In genomic region chr15:65088643-65089021, GRCh38 we compare ENCODE assay signal across 1 cellular context.
TF ChIP-seq lines count a peak whose summit lies in the region.

No MANE protein-coding gene starts in this region.

TF ChIP-seq in IMR-90, 13 proteins besides CTCF, POLR2A, EP300 and RAD21:
- TF ChIP-seq, protein P1, sequence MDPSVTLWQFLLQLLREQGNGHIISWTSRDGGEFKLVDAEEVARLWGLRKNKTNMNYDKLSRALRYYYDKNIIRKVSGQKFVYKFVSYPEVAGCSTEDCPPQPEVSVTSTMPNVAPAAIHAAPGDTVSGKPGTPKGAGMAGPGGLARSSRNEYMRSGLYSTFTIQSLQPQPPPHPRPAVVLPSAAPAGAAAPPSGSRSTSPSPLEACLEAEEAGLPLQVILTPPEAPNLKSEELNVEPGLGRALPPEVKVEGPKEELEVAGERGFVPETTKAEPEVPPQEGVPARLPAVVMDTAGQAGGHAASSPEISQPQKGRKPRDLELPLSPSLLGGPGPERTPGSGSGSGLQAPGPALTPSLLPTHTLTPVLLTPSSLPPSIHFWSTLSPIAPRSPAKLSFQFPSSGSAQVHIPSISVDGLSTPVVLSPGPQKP (IDR thresholded peaks at IDR 0.05; ENCODE audit: borderline replicate concordance, low read depth, low read length), result no peak
- TF ChIP-seq MAFK (IDR thresholded peaks at IDR 0.05; ENCODE audit: low read depth, low read length) (no peak), NFE2L2 (IDR thresholded peaks at IDR 0.05; ENCODE audit: low read depth, low read length) (no peak), MXI1 (IDR thresholded peaks at IDR 0.05; ENCODE audit: borderline replicate concordance, low read depth, low read length) (no peak), MAZ (IDR thresholded peaks at IDR 0.05; ENCODE audit: borderline replicate concordance, low read depth, low read length) (no peak), RFX5 (IDR thresholded peaks at IDR 0.05; ENCODE audit: low read depth, low read length) (no peak), CEBPB (IDR thresholded peaks at IDR 0.05; ENCODE audit: low read depth, low read length) (no peak), FOS (IDR thresholded peaks at IDR 0.05; ENCODE audit: low read depth, low read length) (no peak), SMC3 (IDR thresholded peaks at IDR 0.05; ENCODE audit: low read depth, low read length) (no peak), RCOR1 (IDR thresholded peaks at IDR 0.05; ENCODE audit: insufficient replicate concordance, low read length) (no peak), CHD1 (IDR thresholded peaks at IDR 0.05; ENCODE audit: low read depth, low read length) (no peak), BHLHE40 (IDR thresholded peaks at IDR 0.05; ENCODE audit: low read depth, low read length) (no peak)
- TF ChIP-seq, protein P2, sequence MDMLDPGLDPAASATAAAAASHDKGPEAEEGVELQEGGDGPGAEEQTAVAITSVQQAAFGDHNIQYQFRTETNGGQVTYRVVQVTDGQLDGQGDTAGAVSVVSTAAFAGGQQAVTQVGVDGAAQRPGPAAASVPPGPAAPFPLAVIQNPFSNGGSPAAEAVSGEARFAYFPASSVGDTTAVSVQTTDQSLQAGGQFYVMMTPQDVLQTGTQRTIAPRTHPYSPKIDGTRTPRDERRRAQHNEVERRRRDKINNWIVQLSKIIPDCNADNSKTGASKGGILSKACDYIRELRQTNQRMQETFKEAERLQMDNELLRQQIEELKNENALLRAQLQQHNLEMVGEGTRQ (IDR thresholded peaks at IDR 0.05; ENCODE audit: low read depth, low read length), result no peak
TF ChIP-seq in IMR-90: peak in this region for 0.
